ENCODE assay signal across 1 cellular context in genomic region chr4:136637071-136637777, GRCh38.
TF ChIP-seq lines count a peak whose summit lies in the region.

No MANE protein-coding gene starts in this region.

TF ChIP-seq in GM23338, 12 proteins besides CTCF, POLR2A, EP300 and RAD21 (continued from another document):
- no peak for TF ChIP-seq REST (IDR thresholded peaks at IDR 0.05; ENCODE audit: unreplicated experiment)
